In the genomic region with DNA sequence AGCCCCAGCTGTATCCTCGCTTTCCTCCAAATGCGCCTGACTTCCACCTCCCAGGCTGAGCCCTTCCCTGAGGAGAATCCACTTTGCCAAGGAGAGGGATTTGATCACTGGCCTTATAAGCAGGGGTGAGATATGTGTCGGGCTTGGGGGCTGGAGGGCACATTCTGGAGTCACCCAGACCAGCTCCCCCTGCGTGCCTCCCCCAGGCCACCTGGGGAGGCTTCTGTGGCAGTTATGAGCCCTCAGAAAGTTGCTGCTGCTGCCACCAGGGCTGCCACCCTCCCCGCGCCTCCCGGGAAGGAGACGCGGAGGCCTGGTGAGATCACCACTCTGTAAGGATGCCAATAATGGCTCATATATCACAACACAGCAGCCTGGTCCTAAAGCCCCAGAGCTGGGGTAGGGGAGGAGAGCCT, we compare ENCODE assay signal across 9 cellular contexts.
DNase-seq lines count a peak whose midpoint lies in the region; TF ChIP-seq lines count a peak whose summit lies in the region.
"Had no signal": no experiment of that assay in that cellular context is flagged by ENCODE, and none has a peak within 500 bp of the region (broad histone marks: within the 10 kb centered on the region; RNA-seq: fewer than 3 reads in every experiment).

No MANE protein-coding gene starts in this region.

- H3K27me3 Mint-ChIP-seq in T-helper 2 cell treated with Interferon-gamma antibody and Interleukin-4, amounts not matched to agents 5 μg/mL and 100 μg/mL, for 36 hours (ENCODE audit: low read depth): no peaks in the 10 kb centered on the region
- H3K27me3 Mint-ChIP-seq: activated CD8-positive, alpha-beta memory T cell treated with anti-CD3 and anti-CD28 coated beads, Interleukin-2, amount 10 ng/mL, durations not matched to agents 7 days and 5 days had no signal

- peak; percentile 26 for TF ChIP-seq CTCF in cardiac fibroblast (IDR thresholded peaks at IDR 0.05; ENCODE audit: low read depth, low read length)

- H3K4me1 Mint-ChIP-seq in T-helper 2 cell treated with Interferon-gamma antibody and Interleukin-4, amounts not matched to agents 5 μg/mL and 100 μg/mL, for 36 hours (ENCODE audit: low read depth): no peaks in the 10 kb centered on the region
- H3K4me1 Mint-ChIP-seq: activated CD8-positive, alpha-beta memory T cell treated with anti-CD3 and anti-CD28 coated beads, Interleukin-2, amount 10 ng/mL, durations not matched to agents 7 days and 5 days had no signal

- H3K36me3 Mint-ChIP-seq in T-helper 2 cell treated with Interferon-gamma antibody and Interleukin-4, amounts not matched to agents 5 μg/mL and 100 μg/mL, for 36 hours (ENCODE audit: low read depth): no peaks in the 10 kb centered on the region
- H3K36me3 Mint-ChIP-seq: activated CD8-positive, alpha-beta memory T cell treated with anti-CD3 and anti-CD28 coated beads, Interleukin-2, amount 10 ng/mL, durations not matched to agents 7 days and 5 days had no signal

- peak; percentile 68 for DNase-seq in ACHN
- DNase-seq in NCI-H1092 (lab: John Stamatoyannopoulos, UW): peak; percentile 41
- DNase-seq in cardiac fibroblast (ENCODE audit: low read depth in 2 of 2): peak; percentile 72 to 85
- DNase-seq in midbrain (lab: John Stamatoyannopoulos, UW): peak; percentile 25
- DNase-seq in activated CD4-positive, alpha-beta T cell treated with anti-CD3 and anti-CD28 coated beads for 4 hours: no peak
- DNase-seq in T-helper 2 cell treated with Interferon-gamma antibody and Interleukin-4, amounts not matched to agents 5 μg/mL and 100 μg/mL, for 36 hours (ENCODE audit: low spot score): no peak
- no peak for DNase-seq in activated naive CD4-positive, alpha-beta T cell treated with anti-CD3 and anti-CD28 coated beads, Interleukin-2, amount 50 U/mL, for 16 hours
- no peak for DNase-seq in Kasumi-1 (lab: John Stamatoyannopoulos, UW)
- DNase-seq: activated CD8-positive, alpha-beta memory T cell treated with anti-CD3 and anti-CD28 coated beads, Interleukin-2, amount 10 ng/mL, durations not matched to agents 7 days and 5 days had no signal

- no peak overlapping the region for H3K27ac Mint-ChIP-seq in T-helper 2 cell treated with Interferon-gamma antibody and Interleukin-4, amounts not matched to agents 5 μg/mL and 100 μg/mL, for 36 hours
- H3K27ac Mint-ChIP-seq: activated CD8-positive, alpha-beta memory T cell treated with anti-CD3 and anti-CD28 coated beads, Interleukin-2, amount 10 ng/mL, durations not matched to agents 7 days and 5 days had no signal

- no peak overlapping the region for H3K4me3 Mint-ChIP-seq in T-helper 2 cell treated with Interferon-gamma antibody and Interleukin-4, amounts not matched to agents 5 μg/mL and 100 μg/mL, for 36 hours
- H3K4me3 Mint-ChIP-seq: activated CD8-positive, alpha-beta memory T cell treated with anti-CD3 and anti-CD28 coated beads, Interleukin-2, amount 10 ng/mL, durations not matched to agents 7 days and 5 days had no signal

- in situ Hi-C loops in ACHN (cut with HindIII; ENCODE audit: low pct_ligation_motif_present, low pct_unique_long_range_greater_than_20kb, low sequenced_read_pairs): no loop called here

- no peaks in the 10 kb centered on the region for H3K9me3 Mint-ChIP-seq in T-helper 2 cell treated with Interferon-gamma antibody and Interleukin-4, amounts not matched to agents 5 μg/mL and 100 μg/mL, for 36 hours

- H3K4me3 ChIP-seq in cardiac fibroblast (replicated peaks in 1 of 2; ENCODE audit: low read depth in 2 of 2, low read length in 2 of 2): no peak overlapping the region

Comparison
In these comparisons a context has a peak if more than half of its experiments do, and no peak if none do; other contexts are left out.
1. DNase-seq: peak in ACHN (single experiment), NCI-H1092 (single experiment), cardiac fibroblast (2 of 2) and midbrain (single experiment); none in activated CD4-positive, alpha-beta T cell treated with anti-CD3 and anti-CD28 coated beads for 4 hours (0 of 2), T-helper 2 cell treated with Interferon-gamma antibody and Interleukin-4, amounts not matched to agents 5 μg/mL and 100 μg/mL, for 36 hours (single experiment), activated naive CD4-positive, alpha-beta T cell treated with anti-CD3 and anti-CD28 coated beads, Interleukin-2, amount 50 U/mL, for 16 hours (single experiment) and Kasumi-1 (0 of 2).